In genomic region chr4:128663325-128663724, GRCh38 we compare ENCODE assay signal across 13 cellular contexts.
A peak's percentile ranks its signal among the peaks of the same experiment; 100 is the strongest.
DNase-seq lines count a peak whose midpoint lies in the region; ATAC-seq and TF ChIP-seq lines count a peak whose summit lies in the region.
"Had no signal": no experiment of that assay in that cellular context is flagged by ENCODE, and none has a peak within 500 bp of the region (broad histone marks: within the 10 kb centered on the region; RNA-seq: fewer than 3 reads in every experiment).

No MANE protein-coding gene starts in this region.

- no peak overlapping the region for H3K4me3 Mint-ChIP-seq in activated naive CD4-positive, alpha-beta T cell treated with anti-CD3 and anti-CD28 coated beads for 36 hours
- H3K4me3 Mint-ChIP-seq in GM23338, result no peak overlapping the region

- no peaks in the 10 kb centered on the region for H3K36me3 Mint-ChIP-seq in activated naive CD4-positive, alpha-beta T cell treated with anti-CD3 and anti-CD28 coated beads for 36 hours (ENCODE audit: low read depth)
- H3K36me3 Mint-ChIP-seq in GM23338 (ENCODE audit: low read depth), result peaks cover 14% of the 10 kb centered on the region; the same call in 1 of the 3 replicates

- H3F3A ChIP-seq in GM23338 (replicated peaks; ENCODE audit: low read depth), result no peaks in the 10 kb centered on the region

- TF ChIP-seq CTCF in GM23338 (conservative IDR thresholded peaks at IDR 0.05; ENCODE audit: low read depth in 2 of 2) (no peak), LNCaP clone FGC (IDR thresholded peaks at IDR 0.05; ENCODE audit: control insufficient read depth, extremely low read depth, insufficient read depth) (no peak), transverse colon (IDR thresholded peaks at IDR 0.05) (no peak)

- no peaks in the 10 kb centered on the region for H3K27me3 Mint-ChIP-seq in activated naive CD4-positive, alpha-beta T cell treated with anti-CD3 and anti-CD28 coated beads for 36 hours (ENCODE audit: low read depth)
- peaks cover 2% of the 10 kb centered on the region for H3K27me3 Mint-ChIP-seq in GM23338 (ENCODE audit: insufficient read depth, low read depth, poor library complexity)

- H3K27ac Mint-ChIP-seq in activated naive CD4-positive, alpha-beta T cell treated with anti-CD3 and anti-CD28 coated beads for 36 hours, result no peak overlapping the region
- no peak overlapping the region for H3K27ac Mint-ChIP-seq in GM23338

- H3K27ac ChIP-seq in GM23338 (ENCODE audit: low read depth) (no peak overlapping the region), transverse colon (no peak overlapping the region)
- H3K27ac ChIP-seq: psoas muscle had no signal

- peaks cover 10% of the 10 kb centered on the region for H3K4me1 Mint-ChIP-seq in activated naive CD4-positive, alpha-beta T cell treated with anti-CD3 and anti-CD28 coated beads for 36 hours (ENCODE audit: low read depth)
- H3K4me1 Mint-ChIP-seq in GM23338, result peaks cover 10% of the 10 kb centered on the region

- H3K9me2 ChIP-seq in GM23338 (ENCODE audit: insufficient read depth), result peaks cover 6% of the 10 kb centered on the region; the same call in 1 of the 2 replicates

- CTCF ChIA-PET in activated naive CD4-positive, alpha-beta T cell treated with anti-CD3 and anti-CD28 coated beads for 36 hours (lab: Charles Lee), result no interaction called here

- H3K36me3 ChIP-seq in GM23338 (ENCODE audit: insufficient read depth), result peaks cover 3% of the 10 kb centered on the region; the same call in 1 of the 2 replicates
- no peaks in the 10 kb centered on the region for H3K36me3 ChIP-seq in transverse colon
- H3K36me3 ChIP-seq: BE2C had no signal

- 40 to 67% methylated on average over 1 to 3 of the region's 3 CpGs for WGBS in transverse colon (ENCODE audit: low coverage in 1 of 2), 2 donors

- H2AFZ ChIP-seq in GM23338, result peak overlapping the region; percentile 47; the same call in 1 of the 2 replicates

- H3K4me3 ChIP-seq in GM23338, result no peak overlapping the region
- no peak overlapping the region for H3K4me3 ChIP-seq in LNCaP clone FGC (ENCODE audit: low read depth, low read length)
- H3K4me3 ChIP-seq in transverse colon, result no peak overlapping the region
- H3K4me3 ChIP-seq: psoas muscle had no signal

- peak; percentile 56 for DNase-seq in activated naive CD4-positive, alpha-beta T cell treated with anti-CD3 and anti-CD28 coated beads for 36 hours
- no peak for DNase-seq in activated naive CD4-positive, alpha-beta T cell treated with Interleukin-2 at 50 U/mL for 16 hours
- DNase-seq in GM23338 (ENCODE audit: low spot score) (no peak), LNCaP clone FGC (ENCODE audit: low read depth) (peak; percentile 46), transverse colon (peak; percentile 50), KG1 (lab: John Stamatoyannopoulos, UW) (no peak), RKO (ENCODE audit: low spot score) (no peak), amygdala (lab: John Stamatoyannopoulos, UW) (no peak)
- DNase-seq: activated T-cell treated with anti-CD3 and anti-CD28 coated beads, Interleukin-2, amount 50 U/mL, for 48 hours; BE2C; NCI-H1694; psoas muscle had no signal

- H3K27me3 ChIP-seq in GM23338 (ENCODE audit: insufficient read depth), result no peaks in the 10 kb centered on the region
- no peaks in the 10 kb centered on the region for H3K27me3 ChIP-seq in transverse colon
- H3K27me3 ChIP-seq: BE2C had no signal

- intact Hi-C loops in activated naive CD4-positive, alpha-beta T cell treated with anti-CD3 and anti-CD28 coated beads for 36 hours (cut with micrococcal nuclease), result loop anchor here (10.0 kb wide), 1 partner anchor 431 kb away; the partner anchor contains the start of genes C4orf33 and SCLT1
- intact Hi-C loops in transverse colon (cut with DNase I; ENCODE audit: low total_unique reads), result no loop called here

- no peak for ATAC-seq in GM23338
- ATAC-seq: HCT116, psoas muscle had no signal

- H3K4me2 ChIP-seq in GM23338, result no peak overlapping the region

- H3K79me2 ChIP-seq in GM23338 (replicated peaks; ENCODE audit: insufficient read depth), result no peaks in the 10 kb centered on the region

- no peak for TF ChIP-seq POLR2A in transverse colon (IDR thresholded peaks at IDR 0.05)

- no peaks in the 10 kb centered on the region for H3K9me3 ChIP-seq in transverse colon
- H3K9me3 ChIP-seq: BE2C, psoas muscle had no signal

- no peaks in the 10 kb centered on the region; the same call in 1 of the 2 replicates for H3K4me1 ChIP-seq in GM23338 (ENCODE audit: insufficient read depth)
- peaks cover 0 to 26% (median 10%) of the 10 kb centered on the region in 4 donors for H3K4me1 ChIP-seq in transverse colon
- H3K4me1 ChIP-seq: BE2C had no signal

- H3K9me3 Mint-ChIP-seq in activated naive CD4-positive, alpha-beta T cell treated with anti-CD3 and anti-CD28 coated beads for 36 hours, result no peaks in the 10 kb centered on the region
- H3K9me3 Mint-ChIP-seq in GM23338, result peaks cover 14% of the 10 kb centered on the region

- no peak for TF ChIP-seq EP300 in transverse colon (IDR thresholded peaks at IDR 0.05; ENCODE audit: low read depth)

- H4K20me1 ChIP-seq in GM23338 (replicated peaks; ENCODE audit: insufficient read depth), result no peaks in the 10 kb centered on the region

- in situ Hi-C loops in transverse colon (cut with MboI; ENCODE audit: low pct_ligation_motif_present in 1 of 4, low pct_unique_long_range_greater_than_20kb in 1 of 4, low sequenced_read_pairs in 3 of 4), result no loop called here

TF ChIP-seq in GM23338, 12 proteins besides CTCF, POLR2A, EP300 and RAD21:
- no peak for TF ChIP-seq ZNF114 (CRISPR knock-in tag; IDR thresholded peaks at IDR 0.05)

Comparison
In these comparisons a context has a peak if more than half of its experiments do, and no peak if none do; other contexts are left out.
1. DNase-seq: peak in activated naive CD4-positive, alpha-beta T cell treated with anti-CD3 and anti-CD28 coated beads for 36 hours (single experiment), LNCaP clone FGC (single experiment) and transverse colon (single experiment); none in activated naive CD4-positive, alpha-beta T cell treated with Interleukin-2 at 50 U/mL for 16 hours (single experiment), GM23338 (single experiment), KG1 (single experiment), RKO (single experiment) and amygdala (0 of 56).